1 cellular context compared by ENCODE assay signal in the genomic region with DNA sequence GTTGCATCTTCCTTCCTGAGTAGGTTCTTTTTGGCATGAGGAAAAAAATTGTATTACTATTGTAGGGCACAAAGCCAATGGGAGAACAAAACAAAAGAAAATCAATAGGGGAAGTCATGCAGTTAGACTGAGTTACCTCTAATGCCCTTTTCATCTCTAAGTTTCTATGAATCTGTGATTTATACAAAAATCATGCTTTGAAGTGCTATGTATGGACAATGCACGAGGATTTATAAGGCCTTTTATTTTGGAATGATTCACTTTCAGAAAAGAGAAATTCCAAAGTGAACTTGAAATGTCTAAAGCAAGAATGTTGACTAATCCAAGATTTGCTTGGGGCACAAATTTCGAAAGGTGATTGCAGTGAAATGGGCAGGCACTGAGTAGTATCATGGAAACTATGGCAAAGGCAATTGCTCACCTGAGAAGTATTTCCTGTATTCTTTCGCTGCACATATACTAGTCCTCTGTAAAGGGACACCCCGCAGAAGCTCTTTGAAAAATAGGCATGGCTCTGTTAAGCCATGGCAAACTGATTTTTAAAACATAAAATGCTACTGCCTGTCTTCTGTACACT.
TF ChIP-seq lines count a peak whose summit lies in the region.

No MANE protein-coding gene starts in this region.

TF ChIP-seq in HCT116, 20 proteins besides CTCF, POLR2A, EP300 and RAD21 (continued from another document):
- TF ChIP-seq SIN3A (IDR thresholded peaks at IDR 0.05; ENCODE audit: low read depth) (no peak), POLR2AphosphoS5 (IDR thresholded peaks at IDR 0.05; ENCODE audit: low read depth, low read length) (0 out of 2 replicates have a peak, but pooled peaks have one; percentile 17), SRF (IDR thresholded peaks at IDR 0.05; ENCODE audit: low read depth) (peak; percentile 46), EZH2 (IDR thresholded peaks at IDR 0.05) (no peak), ZNF274 (IDR thresholded peaks at IDR 0.05; ENCODE audit: low read depth, low read length) (no peak), CEBPB (IDR thresholded peaks at IDR 0.05; ENCODE audit: low read depth) (peak; percentile 87; the same call in 1 of the 2 replicates)
- TF ChIP-seq, protein P1, sequence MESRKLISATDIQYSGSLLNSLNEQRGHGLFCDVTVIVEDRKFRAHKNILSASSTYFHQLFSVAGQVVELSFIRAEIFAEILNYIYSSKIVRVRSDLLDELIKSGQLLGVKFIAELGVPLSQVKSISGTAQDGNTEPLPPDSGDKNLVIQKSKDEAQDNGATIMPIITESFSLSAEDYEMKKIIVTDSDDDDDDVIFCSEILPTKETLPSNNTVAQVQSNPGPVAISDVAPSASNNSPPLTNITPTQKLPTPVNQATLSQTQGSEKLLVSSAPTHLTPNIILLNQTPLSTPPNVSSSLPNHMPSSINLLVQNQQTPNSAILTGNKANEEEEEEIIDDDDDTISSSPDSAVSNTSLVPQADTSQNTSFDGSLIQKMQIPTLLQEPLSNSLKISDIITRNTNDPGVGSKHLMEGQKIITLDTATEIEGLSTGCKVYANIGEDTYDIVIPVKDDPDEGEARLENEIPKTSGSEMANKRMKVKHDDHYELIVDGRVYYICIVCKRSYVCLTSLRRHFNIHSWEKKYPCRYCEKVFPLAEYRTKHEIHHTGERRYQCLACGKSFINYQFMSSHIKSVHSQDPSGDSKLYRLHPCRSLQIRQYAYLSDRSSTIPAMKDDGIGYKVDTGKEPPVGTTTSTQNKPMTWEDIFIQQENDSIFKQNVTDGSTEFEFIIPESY (IDR thresholded peaks at IDR 0.05; ENCODE audit: extremely low read depth, insufficient replicate concordance, low read length), result no peak
